ENCODE assay signal across 9 cellular contexts in the genomic region with DNA sequence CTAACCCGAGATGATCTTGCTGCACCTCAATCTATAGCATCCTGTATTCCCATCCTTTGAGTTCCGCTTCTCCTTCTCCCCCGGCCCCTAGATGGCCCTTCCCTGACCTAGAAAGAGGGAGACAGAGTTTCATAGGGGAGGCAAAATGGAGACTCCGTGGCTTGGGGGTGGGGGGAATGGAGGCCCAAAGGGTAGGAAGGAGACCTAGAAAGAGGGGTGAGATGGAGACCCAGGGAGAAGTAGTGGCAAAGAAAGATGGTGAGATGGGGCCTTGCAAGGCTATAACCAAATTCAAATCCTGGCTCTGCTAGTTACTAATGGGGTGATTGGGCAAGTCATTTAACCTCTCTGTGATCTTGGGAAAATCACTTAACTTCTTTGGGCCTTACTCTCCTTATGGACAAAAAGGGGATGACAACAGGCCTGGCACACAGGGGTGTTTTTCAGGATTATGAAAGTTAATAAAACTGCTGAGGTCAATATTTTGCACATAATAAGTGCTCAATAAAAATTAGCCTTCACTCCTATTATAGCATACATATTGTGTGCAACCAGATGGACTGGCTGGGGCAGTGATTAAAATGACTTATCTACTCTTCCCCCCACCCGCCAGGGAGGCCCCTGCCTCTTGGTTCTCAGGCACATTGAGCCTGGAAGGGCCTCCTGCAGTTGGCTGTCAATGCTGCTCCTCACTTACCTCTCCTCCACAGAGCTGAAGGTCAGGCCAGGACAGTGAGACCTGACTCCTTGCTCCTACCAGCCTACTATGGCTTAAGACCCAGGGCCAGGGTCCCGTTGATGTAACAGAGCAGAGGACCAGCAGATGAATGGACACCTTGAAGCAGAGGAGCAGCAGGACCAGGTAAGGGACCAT. TPM values are rescaled to one million over a fixed set of nuclear protein-coding genes. Genes with fewer than 3 reads are reported as not detected.
DNase-seq lines count a peak whose midpoint lies in the region; ATAC-seq and TF ChIP-seq lines count a peak whose summit lies in the region.
"Had no signal": no experiment of that assay in that cellular context is flagged by ENCODE, and none has a peak within 500 bp of the region (broad histone marks: within the 10 kb centered on the region; RNA-seq: fewer than 3 reads in every experiment).

No MANE protein-coding gene starts in this region.

- peaks cover 0 to 36% (median 22%) of the 10 kb centered on the region in 9 donors for H3K36me3 ChIP-seq in heart right ventricle

- H3K18ac ChIP-seq in H9 (ENCODE audit: insufficient read length, low read depth, low read length), result peak overlapping the region; percentile 80

- H3K27me3 ChIP-seq in H9 (ENCODE audit: insufficient read depth, low read length) (no peaks in the 10 kb centered on the region), heart right ventricle (no peaks in the 10 kb centered on the region)

- H4K91ac ChIP-seq in H9 (ENCODE audit: insufficient read length, low read depth, low read length), result no peak overlapping the region

- H2BK20ac ChIP-seq in H9 (ENCODE audit: low read depth, low read length, poor library complexity, severe bottlenecking), result no peak overlapping the region

- no peaks in the 10 kb centered on the region for H3K9me3 ChIP-seq in H9 (ENCODE audit: control insufficient read depth, low read depth, low read length)
- no peaks in the 10 kb centered on the region for H3K9me3 ChIP-seq in heart right ventricle

- H4K5ac ChIP-seq in H9 (ENCODE audit: insufficient read length, low read depth, low read length), result peak overlapping the region; percentile 35

- peaks cover 18% of the 10 kb centered on the region for H3K79me2 ChIP-seq in H9 (ENCODE audit: insufficient read depth, low read length)

- no peak overlapping the region for H3K4ac ChIP-seq in H9 (ENCODE audit: low read depth, low read length)

- peaks cover 4% of the 10 kb centered on the region for H3K79me1 ChIP-seq in H9 (ENCODE audit: insufficient read depth, low read depth, low read length, poor library complexity, severe bottlenecking)

- H3K4me3 Mint-ChIP-seq in H9, result peak overlapping the region; percentile 97 to 99

- H4K20me1 ChIP-seq in H9 (ENCODE audit: control insufficient read depth, insufficient read depth, insufficient read length), result no peaks in the 10 kb centered on the region

- no peak overlapping the region for H2BK15ac ChIP-seq in H9 (ENCODE audit: low read depth, low read length)

- H3K56ac ChIP-seq in H9 (ENCODE audit: insufficient read length, low read depth, low read length), result no peak overlapping the region

- H3K4me3 ChIP-seq in WI38 (ENCODE audit: low read depth, low read length), result peak overlapping the region; percentile 100
- peak overlapping the region; percentile 26 to 95 (median 78) for H3K4me3 ChIP-seq in heart right ventricle
- H3K4me3 ChIP-seq in skin epidermis, result peak overlapping the region; percentile 62 to 86 (median 71)

- DNase-seq in H9 (peak; percentile 30), heart right ventricle (no peak), DMS79 (lab: John Stamatoyannopoulos, UW) (no peak), NCI-H1436 treated with DMSO at 0.1 percent for 48 hours (lab: John Stamatoyannopoulos, UW) (no peak), cortex of kidney (lab: John Stamatoyannopoulos, UW) (no peak)

- H2AK5ac ChIP-seq in H9 (ENCODE audit: insufficient read length, low read length), result no peak overlapping the region

- H2BK12ac ChIP-seq in H9 (ENCODE audit: insufficient read length, low read depth, low read length), result peak overlapping the region; percentile 17

- H3K14ac ChIP-seq in H9 (ENCODE audit: insufficient read depth, low read length), result peak overlapping the region; percentile 79; the same call in 1 of the 2 replicates

- WGBS in H9 (ENCODE audit: extremely low coverage, insufficient read length, low lambda C conversion rate), result no CpG with 5 or more reads among the region's 6 CpGs
- WGBS in heart right ventricle, 2 donors, result 30 to 31% methylated on average over 6 of the region's 6 CpGs

- intact Hi-C loops in heart right ventricle (cut with DNase I), result no loop called here

- H3K36me3 Mint-ChIP-seq in H9 (ENCODE audit: insufficient read depth in 1 of 3, low read depth in 3 of 3), result peaks cover 35 to 52% (median 50%) of the 10 kb centered on the region in 3 experiments

- no peak overlapping the region for H3K23ac ChIP-seq in H9 (ENCODE audit: insufficient read length, low read depth, low read length)

- 0 out of 3 replicates have a peak, but pooled peaks have one; percentile 9 for TF ChIP-seq CTCF in H9 (conservative IDR thresholded peaks at IDR 0.05)
- TF ChIP-seq CTCF in WI38 (IDR thresholded peaks at IDR 0.05; ENCODE audit: low read depth, low read length), result no peak
- no peak for TF ChIP-seq CTCF in heart right ventricle (IDR thresholded peaks at IDR 0.05)

- no peaks in the 10 kb centered on the region; a peak in 1 of 5 replicates for H3K9me3 Mint-ChIP-seq in H9

- no peak overlapping the region for H2AFZ ChIP-seq in H9 (ENCODE audit: low read length)

- H3K9ac ChIP-seq in H9 (ENCODE audit: extremely low read depth, insufficient read length, low read length), result peak overlapping the region; percentile 80

- H3K23me2 ChIP-seq in H9 (ENCODE audit: insufficient read length, low read depth, low read length, poor library complexity, severe bottlenecking), result peaks cover 16% of the 10 kb centered on the region

- no peak overlapping the region for H2BK5ac ChIP-seq in H9 (ENCODE audit: insufficient read length, low read length)

- H3K4me2 ChIP-seq in H9 (ENCODE audit: insufficient read depth, insufficient read length, low read length), result peak overlapping the region; percentile 75

- H3K4me1 ChIP-seq in H9 (ENCODE audit: insufficient read depth, low read length) (peaks cover 3% of the 10 kb centered on the region; the same call in 1 of the 2 replicates), heart right ventricle (peaks cover 18 to 66% (median 39%) of the 10 kb centered on the region in 9 donors)

- no peak overlapping the region for H3T11ph ChIP-seq in H9 (ENCODE audit: low read length)

- H3K27ac ChIP-seq in H9 (ENCODE audit: insufficient read length, low read depth, low read length), result peak overlapping the region; percentile 15
- H3K27ac ChIP-seq in heart right ventricle, result peak overlapping the region; percentile 64 to 93 (median 88)
- peak overlapping the region; percentile 24 to 96 (median 87) for H3K27ac ChIP-seq in skin epidermis

- no peak overlapping the region for H2BK120ac ChIP-seq in H9 (ENCODE audit: low read depth, low read length, poor library complexity, severe bottlenecking)

- H3K4me1 Mint-ChIP-seq in H9, result peaks cover 40 to 50% of the 10 kb centered on the region in 2 experiments

- H3K27ac Mint-ChIP-seq in H9, result peak overlapping the region; percentile 96 to 100 (median 99)

- no peak overlapping the region for H4K8ac ChIP-seq in H9 (replicated peaks; ENCODE audit: insufficient read length, low read depth, low read length)

- H3K27me3 Mint-ChIP-seq in H9 (ENCODE audit: low read depth), result no peaks in the 10 kb centered on the region; the same call in 1 of the 2 replicates

- ATAC-seq in heart right ventricle (no peak), GM21723 (IDR thresholded peaks at IDR 0.05; ENCODE audit: unreplicated experiment) (no peak)

RNA-seq across cellular contexts. Expression of a gene that starts 0.6 kb away (rescaled TPM):
- total RNA-seq in H9 (2021) (55.0 and 57.2 TPM in 2 replicates), heart right ventricle (10 to 100 TPM in 2 of 10 donors, 1 to 10 TPM in 8; 5.7 to 13.0 (median 7.7) TPM)
- polyA plus RNA-seq in heart right ventricle, result 10 to 100 TPM in 1 of 2 donors, 1 to 10 TPM in 1; 8.7 to 15.9 TPM

RNA-seq across cellular contexts. Expression of a gene that starts 1.0 kb away (rescaled TPM):
- total RNA-seq in H9 (2021), result 1,855 and 1,874 TPM in 2 replicates
- total RNA-seq in heart right ventricle, result 100 to 1,000 TPM; 493 to 753 (median 543) TPM
- polyA plus RNA-seq in heart right ventricle, result 1,000 to 10,000 TPM; 1,418 to 2,257 TPM

RNA-seq across cellular contexts. Expression of a gene that starts 5.1 kb away (rescaled TPM):
- 9.2 and 9.5 TPM in 2 replicates for total RNA-seq in H9 (2021)
- total RNA-seq in heart right ventricle, result not detected
- polyA plus RNA-seq in heart right ventricle, result under 1 TPM in 1 of 2 donors, not detected in 1; 0.01 TPM

RNA-seq across cellular contexts. Expression of a gene that starts 13.4 kb away (rescaled TPM):
- not detected in 2 replicates for total RNA-seq in H9 (2021)
- total RNA-seq in heart right ventricle, result not detected
- not detected for polyA plus RNA-seq in heart right ventricle
- total RNA-seq: RPMI7951 had no signal

RNA-seq across cellular contexts. Expression of a gene that starts 17.2 kb away (rescaled TPM):
- total RNA-seq in H9 (2021) (11.4 and 12.6 TPM in 2 replicates), heart right ventricle (10 to 100 TPM in 8 of 10 donors, 1 to 10 TPM in 2; 2.4 to 30.0 (median 12.8) TPM)
- 10 to 100 TPM in 1 of 2 donors, 1 to 10 TPM in 1; 5.8 to 11.6 TPM for polyA plus RNA-seq in heart right ventricle

Comparison
In these comparisons a context has a peak if more than half of its experiments do, and no peak if none do; other contexts are left out.
1. H3K27ac ChIP-seq: peak in every context shown above with its lines; median percentile 88 in heart right ventricle; 87 in skin epidermis; 15 in H9.